ENCODE assay signal across 1 cellular context in genomic region chr3:39097716-39098472, GRCh38.
TF ChIP-seq lines count a peak whose summit lies in the region.

No MANE protein-coding gene starts in this region.

TF ChIP-seq in HepG2, 621 proteins besides CTCF, POLR2A, EP300 and RAD21:
- no peak for TF ChIP-seq MAFG (CRISPR knock-in tag; IDR thresholded peaks at IDR 0.05)
- TF ChIP-seq ZBTB8A (CRISPR knock-in tag; IDR thresholded peaks at IDR 0.05; ENCODE audit: borderline replicate concordance, low read depth) = no peak
- peak; percentile 49 for TF ChIP-seq AGO2 (optimal IDR thresholded peaks at IDR 0.05; ENCODE audit: low read depth, low read length)
